Comparison of ENCODE assay signal across 37 cellular contexts in genomic region chr6:168331058-168331457, GRCh38. TPM values are rescaled to one million over a fixed set of nuclear protein-coding genes. Genes with fewer than 3 reads are reported as not detected.
"Had no signal": no experiment of that assay in that cellular context is flagged by ENCODE, and none has a peak within 500 bp of the region (broad histone marks: within the 10 kb centered on the region; RNA-seq: fewer than 3 reads in every experiment).

No MANE protein-coding gene starts in this region.

- H3K36me3 ChIP-seq: brain microvascular endothelial cell, esophagus muscularis mucosa, gastroesophageal sphincter had no signal

- H3K4me3 Mint-ChIP-seq: activated CD4-positive, alpha-beta memory T cell treated with anti-CD3 and anti-CD28 coated beads for 36 hours; activated CD4-positive, alpha-beta T cell treated with anti-CD3 and anti-CD28 coated beads for 36 hours; activated CD4-positive, alpha-beta T cell treated with anti-CD3 and anti-CD28 coated beads, Interleukin-2, amount 10 ng/mL, durations not matched to agents 24 days and 14 days; activated CD8-positive, alpha-beta memory T cell treated with anti-CD3 and anti-CD28 coated beads, Interleukin-2, amount 10 ng/mL, durations not matched to agents 7 days and 5 days; activated CD8-positive, alpha-beta T cell treated with anti-CD3 and anti-CD28 coated beads, Interleukin-2, amount 10 ng/mL, durations not matched to agents 7 days and 5 days; activated naive CD4-positive, alpha-beta T cell treated with anti-CD3 and anti-CD28 coated beads, Interleukin-2, amount 10 ng/mL, durations not matched to agents 7 days and 5 days; activated naive CD8-positive, alpha-beta T cell treated with anti-CD3 and anti-CD28 coated beads, Interleukin-2, amount 10 ng/mL, durations not matched to agents 7 days and 5 days; activated T-helper 1 cell treated with anti-CD3 and anti-CD28 coated beads, Interleukin-12 subunit alpha, Interleukin-12 subunit beta, Interleukin-2, Interleukin-4 antibody, amounts not matched to agents 30 ng/mL and 10 ng/mL and 1 ng/mL, durations not matched to agents 14 hours and 24 hours and 36 hours; central memory CD8-positive, alpha-beta T cell; dendritic cell treated with granulocyte-macrophage colony-stimulating factor and Interleukin-4, amounts not matched to agents 40 ng/mL and 50 ng/mL, for 4 days; T-helper 17 cell; T-helper 2 cell treated with Interferon-gamma antibody and Interleukin-4, amounts not matched to agents 5 μg/mL and 100 μg/mL, for 36 hours had no signal

- H3K4me3 ChIP-seq: coronary artery, dorsolateral prefrontal cortex, esophagus muscularis mucosa, gastroesophageal sphincter had no signal

- H3K36me3 Mint-ChIP-seq: activated CD4-positive, alpha-beta memory T cell treated with anti-CD3 and anti-CD28 coated beads for 36 hours; activated CD8-positive, alpha-beta memory T cell treated with anti-CD3 and anti-CD28 coated beads, Interleukin-2, amount 10 ng/mL, durations not matched to agents 7 days and 5 days; activated naive CD4-positive, alpha-beta T cell treated with anti-CD3 and anti-CD28 coated beads, Interleukin-2, amount 10 ng/mL, durations not matched to agents 7 days and 5 days; activated naive CD8-positive, alpha-beta T cell treated with anti-CD3 and anti-CD28 coated beads, Interleukin-2, amount 10 ng/mL, durations not matched to agents 7 days and 5 days had no signal

- H3K4me1 ChIP-seq: esophagus muscularis mucosa, gastroesophageal sphincter had no signal

- FAIRE-seq: astrocyte, bronchial epithelial cell had no signal

- H3K27ac Mint-ChIP-seq: activated CD4-positive, alpha-beta memory T cell treated with anti-CD3 and anti-CD28 coated beads for 36 hours; activated CD4-positive, alpha-beta T cell treated with anti-CD3 and anti-CD28 coated beads for 36 hours; activated CD4-positive, alpha-beta T cell treated with anti-CD3 and anti-CD28 coated beads, Interleukin-2, amount 10 ng/mL, durations not matched to agents 24 days and 14 days; activated CD8-positive, alpha-beta memory T cell treated with anti-CD3 and anti-CD28 coated beads, Interleukin-2, amount 10 ng/mL, durations not matched to agents 7 days and 5 days; activated CD8-positive, alpha-beta T cell treated with anti-CD3 and anti-CD28 coated beads, Interleukin-2, amount 10 ng/mL, durations not matched to agents 7 days and 5 days; activated naive CD4-positive, alpha-beta T cell treated with anti-CD3 and anti-CD28 coated beads, Interleukin-2, amount 10 ng/mL, durations not matched to agents 7 days and 5 days; activated naive CD4-positive, alpha-beta T cell treated with anti-CD3 and anti-CD28 coated beads, Interleukin-2, amount 50 U/mL, for 72 hours; activated naive CD8-positive, alpha-beta T cell treated with anti-CD3 and anti-CD28 coated beads, Interleukin-2, amount 10 ng/mL, durations not matched to agents 7 days and 5 days; activated T-helper 1 cell treated with anti-CD3 and anti-CD28 coated beads, Interleukin-12 subunit alpha, Interleukin-12 subunit beta, Interleukin-2, Interleukin-4 antibody, amounts not matched to agents 30 ng/mL and 10 ng/mL and 1 ng/mL, durations not matched to agents 14 hours and 24 hours and 36 hours; dendritic cell treated with granulocyte-macrophage colony-stimulating factor and Interleukin-4, amounts not matched to agents 40 ng/mL and 50 ng/mL, for 4 days; T-helper 17 cell; T-helper 2 cell treated with Interferon-gamma antibody and Interleukin-4, amounts not matched to agents 5 μg/mL and 100 μg/mL, for 36 hours had no signal

- H3K27ac ChIP-seq: brain microvascular endothelial cell, coronary artery, dorsolateral prefrontal cortex, esophagus muscularis mucosa, gastroesophageal sphincter had no signal

- H3K4me1 Mint-ChIP-seq: activated CD4-positive, alpha-beta T cell treated with anti-CD3 and anti-CD28 coated beads for 36 hours; activated CD4-positive, alpha-beta T cell treated with anti-CD3 and anti-CD28 coated beads, Interleukin-2, amount 10 ng/mL, durations not matched to agents 24 days and 14 days; activated CD8-positive, alpha-beta memory T cell treated with anti-CD3 and anti-CD28 coated beads, Interleukin-2, amount 10 ng/mL, durations not matched to agents 7 days and 5 days; activated naive CD4-positive, alpha-beta T cell treated with anti-CD3 and anti-CD28 coated beads, Interleukin-2, amount 10 ng/mL, durations not matched to agents 7 days and 5 days; activated naive CD8-positive, alpha-beta T cell treated with anti-CD3 and anti-CD28 coated beads, Interleukin-2, amount 10 ng/mL, durations not matched to agents 7 days and 5 days; central memory CD8-positive, alpha-beta T cell; T-helper 17 cell had no signal

- H3K27me3 ChIP-seq: brain microvascular endothelial cell had no signal

- DNase-seq: activated CD4-positive, alpha-beta memory T cell treated with anti-CD3 and anti-CD28 coated beads for 36 hours; activated CD4-positive, alpha-beta T cell treated with anti-CD3 and anti-CD28 coated beads for 36 hours; activated CD4-positive, alpha-beta T cell treated with anti-CD3 and anti-CD28 coated beads, Interleukin-2, amount 10 ng/mL, durations not matched to agents 24 days and 14 days; activated CD4-positive, CD25-positive, alpha-beta regulatory T cell; activated CD4-positive, CD25-positive, alpha-beta regulatory T cell treated with anti-CD3 and anti-CD28 coated beads, Interleukin-2, amount 50 U/mL, for 72 hours; activated CD8-positive, alpha-beta memory T cell treated with anti-CD3 and anti-CD28 coated beads, Interleukin-2, amount 10 ng/mL, durations not matched to agents 7 days and 5 days; activated CD8-positive, alpha-beta memory T cell treated with anti-CD3 and anti-CD28 coated beads, Interleukin-2, amount 50 U/mL, for 4 hours; activated CD8-positive, alpha-beta T cell treated with anti-CD3 and anti-CD28 coated beads, Interleukin-2, amount 10 ng/mL, durations not matched to agents 7 days and 5 days; activated gamma-delta T cell; activated naive CD4-positive, alpha-beta T cell; activated naive CD4-positive, alpha-beta T cell treated with anti-CD3 and anti-CD28 coated beads, Interleukin-2, amount 10 ng/mL, durations not matched to agents 7 days and 5 days; activated naive CD8-positive, alpha-beta T cell treated with anti-CD3 and anti-CD28 coated beads, Interleukin-2, amount 10 ng/mL, durations not matched to agents 7 days and 5 days; activated T-cell treated with anti-CD3 and anti-CD28 coated beads, Interleukin-2, amount 50 U/mL, for 1 hour; activated T-cell treated with anti-CD3 and anti-CD28 coated beads, Interleukin-2, amount 50 U/mL, for 48 hours; amniotic stem cell; anterior cingulate cortex; brain microvascular endothelial cell; dorsolateral prefrontal cortex; effector memory CD4-positive, alpha-beta T cell; erythroblast; foreskin melanocyte; T-helper 1 cell; T-helper 17 cell; T1000 had no signal

- ATAC-seq: activated CD4-positive, alpha-beta T cell treated with anti-CD3 and anti-CD28 coated beads for 36 hours; activated CD8-positive, alpha-beta memory T cell treated with anti-CD3 and anti-CD28 coated beads, Interleukin-2, amount 10 ng/mL, durations not matched to agents 7 days and 5 days; activated CD8-positive, alpha-beta T cell treated with anti-CD3 and anti-CD28 coated beads, Interleukin-2, amount 10 ng/mL, durations not matched to agents 7 days and 5 days; activated naive CD4-positive, alpha-beta T cell treated with anti-CD3 and anti-CD28 coated beads, Interleukin-2, amount 50 U/mL, for 72 hours; gastroesophageal sphincter; T-helper 17 cell had no signal

- H3K9me3 Mint-ChIP-seq: activated CD4-positive, alpha-beta T cell treated with anti-CD3 and anti-CD28 coated beads, Interleukin-2, amount 10 ng/mL, durations not matched to agents 24 days and 14 days; activated naive CD4-positive, alpha-beta T cell treated with anti-CD3 and anti-CD28 coated beads, Interleukin-2, amount 10 ng/mL, durations not matched to agents 7 days and 5 days; activated T-helper 1 cell treated with anti-CD3 and anti-CD28 coated beads, Interleukin-12 subunit alpha, Interleukin-12 subunit beta, Interleukin-2, Interleukin-4 antibody, amounts not matched to agents 30 ng/mL and 10 ng/mL and 1 ng/mL, durations not matched to agents 14 hours and 24 hours and 36 hours; central memory CD8-positive, alpha-beta T cell; dendritic cell treated with granulocyte-macrophage colony-stimulating factor and Interleukin-4, amounts not matched to agents 40 ng/mL and 50 ng/mL, for 4 days; T-helper 2 cell treated with Interferon-gamma antibody and Interleukin-4, amounts not matched to agents 5 μg/mL and 100 μg/mL, for 36 hours had no signal

- H3K9me3 ChIP-seq: esophagus muscularis mucosa, gastroesophageal sphincter had no signal

RNA-seq across cellular contexts. Expression of gene DACT2, which starts 11.5 kb away (rescaled TPM):
- total RNA-seq: activated CD4-positive, alpha-beta memory T cell treated with anti-CD3 and anti-CD28 coated beads for 36 hours; activated CD8-positive, alpha-beta memory T cell treated with anti-CD3 and anti-CD28 coated beads for 36 hours; activated CD8-positive, alpha-beta T cell treated with anti-CD3 and anti-CD28 coated beads, Interleukin-2, amount 10 ng/mL, durations not matched to agents 7 days and 5 days; activated naive CD4-positive, alpha-beta T cell treated with anti-CD3 and anti-CD28 coated beads, Interleukin-2, amount 50 U/mL, for 72 hours; activated naive CD8-positive, alpha-beta T cell treated with anti-CD3 and anti-CD28 coated beads, Interleukin-2, amount 10 ng/mL, durations not matched to agents 7 days and 5 days; fibroblast of villous mesenchyme; glomerular endothelial cell; T-helper 17 cell had no signal
